In genomic region chr9:6645153-6646027, GRCh38 we compare ENCODE assay signal across 1 cellular context.
TF ChIP-seq lines count a peak whose summit lies in the region.

TSS of gene GLDC (minus strand) at chr9:6645729. CDS start at chr9:6645499, 230 bp downstream.

TF ChIP-seq in WTC11, 78 proteins besides CTCF, POLR2A, EP300 and RAD21 (continued from another document):
- no peak for TF ChIP-seq ZNF425 (CRISPR knock-in tag; conservative IDR thresholded peaks at IDR 0.05)
- peak; percentile 75; the same call in 1 of the 2 replicates for TF ChIP-seq PRDM15 (CRISPR knock-in tag; IDR thresholded peaks at IDR 0.05)
- TF ChIP-seq TP53 (CRISPR knock-in tag; IDR thresholded peaks at IDR 0.05): peak; percentile 72; the same call in 1 of the 2 replicates
- no peak for TF ChIP-seq NFATC4 (CRISPR knock-in tag; IDR thresholded peaks at IDR 0.05)
- TF ChIP-seq PREB (CRISPR knock-in tag; IDR thresholded peaks at IDR 0.05; ENCODE audit: borderline replicate concordance): peak; percentile 52; the same call in 1 of the 2 replicates
- no peak for TF ChIP-seq ELF4 (CRISPR knock-in tag; IDR thresholded peaks at IDR 0.05; ENCODE audit: low read depth)
- TF ChIP-seq ZNF416 (CRISPR knock-in tag; IDR thresholded peaks at IDR 0.05): no peak
- 0 out of 2 replicates have a peak, but pooled peaks have one; percentile 50 for TF ChIP-seq RELA (CRISPR knock-in tag; IDR thresholded peaks at IDR 0.05; ENCODE audit: borderline replicate concordance)
- peak; percentile 37; the same call in 1 of the 2 replicates for TF ChIP-seq E2F5 (CRISPR knock-in tag; IDR thresholded peaks at IDR 0.05)
- TF ChIP-seq EMX1 (CRISPR knock-in tag; IDR thresholded peaks at IDR 0.05): no peak
- TF ChIP-seq ERG (CRISPR knock-in tag; IDR thresholded peaks at IDR 0.05): no peak
- no peak for TF ChIP-seq ZNF317 (CRISPR knock-in tag; IDR thresholded peaks at IDR 0.05; ENCODE audit: borderline replicate concordance, low read depth)
- TF ChIP-seq ETV6 (CRISPR knock-in tag; IDR thresholded peaks at IDR 0.05): no peak
- no peak for TF ChIP-seq JAZF1 (CRISPR knock-in tag; IDR thresholded peaks at IDR 0.05)
- no peak for TF ChIP-seq ZNF138 (CRISPR knock-in tag; conservative IDR thresholded peaks at IDR 0.05)
- no peak for TF ChIP-seq ZNF423 (CRISPR knock-in tag; IDR thresholded peaks at IDR 0.05)
- TF ChIP-seq ZBTB43 (CRISPR knock-in tag; IDR thresholded peaks at IDR 0.05): no peak; the same call in 1 of the 2 replicates
- TF ChIP-seq NR2C2 (CRISPR knock-in tag; IDR thresholded peaks at IDR 0.05): no peak
- TF ChIP-seq GRHL2 (CRISPR knock-in tag; IDR thresholded peaks at IDR 0.05; ENCODE audit: insufficient replicate concordance, severe bottlenecking): no peak
- no peak for TF ChIP-seq TCF7 (CRISPR knock-in tag; IDR thresholded peaks at IDR 0.05; ENCODE audit: low read depth)
- peak; percentile 56 for TF ChIP-seq NFYB (CRISPR knock-in tag; conservative IDR thresholded peaks at IDR 0.05; ENCODE audit: low read depth)
- TF ChIP-seq CREM (CRISPR knock-in tag; IDR thresholded peaks at IDR 0.05): no peak
- no peak; the same call in 1 of the 2 replicates for TF ChIP-seq ARID4B (CRISPR knock-in tag; IDR thresholded peaks at IDR 0.05; ENCODE audit: borderline replicate concordance)
- 0 out of 2 replicates have a peak, but pooled peaks have one; percentile 26 for TF ChIP-seq GABPB1 (CRISPR knock-in tag; IDR thresholded peaks at IDR 0.05)
- peak; percentile 86 for TF ChIP-seq SP1 (CRISPR knock-in tag; conservative IDR thresholded peaks at IDR 0.05)
- peak; percentile 75; the same call in 1 of the 2 replicates for TF ChIP-seq HMGXB4 (CRISPR knock-in tag; IDR thresholded peaks at IDR 0.05)
- no peak for TF ChIP-seq ZNF232 (CRISPR knock-in tag; IDR thresholded peaks at IDR 0.05)
- peak; percentile 47 for TF ChIP-seq USF2 (CRISPR knock-in tag; IDR thresholded peaks at IDR 0.05)
- peak; percentile 37; the same call in 1 of the 2 replicates for TF ChIP-seq JUN (CRISPR knock-in tag; IDR thresholded peaks at IDR 0.05)
